24 cellular contexts compared by ENCODE assay signal in the genomic region with DNA sequence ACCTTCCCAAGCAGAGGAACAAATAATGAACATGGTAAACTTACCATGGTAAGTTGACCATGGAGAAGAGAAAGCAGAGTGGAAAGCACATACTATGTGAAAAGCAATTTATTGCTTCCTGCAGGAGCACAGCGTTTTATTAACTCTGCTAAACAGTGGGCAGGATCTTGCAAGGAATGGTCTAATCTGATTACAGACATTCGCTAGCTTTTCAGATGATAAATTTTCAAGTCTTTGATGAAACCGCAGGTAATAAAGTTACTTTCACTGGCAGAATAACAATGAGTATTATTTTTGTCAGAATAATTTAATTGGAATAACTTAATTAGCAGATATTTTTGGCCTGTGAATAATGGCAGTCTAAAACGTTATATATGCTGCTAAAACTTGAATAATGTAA.
"Had no signal": no experiment of that assay in that cellular context is flagged by ENCODE, and none has a peak within 500 bp of the region (broad histone marks: within the 10 kb centered on the region; RNA-seq: fewer than 3 reads in every experiment).

No MANE protein-coding gene starts in this region.

- H3K9me3 ChIP-seq: left ventricle myocardium inferior, ovary, right atrium auricular region, stomach, testis, thyroid gland, transverse colon, upper lobe of left lung, vagina had no signal

- H3K36me3 Mint-ChIP-seq: mesothelial cell of epicardium; naive B cell; natural killer cell; neural progenitor cell; stimulated activated naive B cell treated with anti-CD40 and anti-IgM and Interleukin-4, amounts not matched to agents 10 μg/mL and 1 μg/mL and 100 μg/mL, for 72 hours had no signal

- H2AFZ ChIP-seq: neural progenitor cell had no signal

- ATAC-seq: natural killer cell; sciatic nerve; stimulated activated naive B cell treated with anti-CD40 and anti-IgM and Interleukin-4, amounts not matched to agents 10 μg/mL and 1 μg/mL and 100 μg/mL, for 72 hours; stimulated activated naive CD8-positive, alpha-beta T cell treated with anti-CD3 and anti-CD28 coated beads, Interleukin-15, Interleukin-2, amounts not matched to agents 100 U/mL and 50 U/mL, for 24 hours had no signal

- H3K27me3 Mint-ChIP-seq: naive B cell; progenitor cell of endocrine pancreas; stimulated activated naive B cell treated with anti-CD40 and anti-IgM and Interleukin-4, amounts not matched to agents 10 μg/mL and 1 μg/mL and 100 μg/mL, for 72 hours had no signal

- H3K36me3 ChIP-seq: left ventricle myocardium inferior, neural progenitor cell, ovary, right atrium auricular region, stomach, thyroid gland, transverse colon, upper lobe of left lung, vagina had no signal

- H3K4me1 Mint-ChIP-seq: naive B cell; natural killer cell; neural progenitor cell; stimulated activated naive B cell treated with anti-CD40 and anti-IgM and Interleukin-4, amounts not matched to agents 10 μg/mL and 1 μg/mL and 100 μg/mL, for 72 hours had no signal

- H3K27me3 ChIP-seq: neural progenitor cell, ovary, right atrium auricular region, stomach, testis, thyroid gland, transverse colon, upper lobe of left lung, vagina had no signal

- H3K4me3 Mint-ChIP-seq: mesothelial cell of epicardium; naive B cell; natural killer cell; nephron progenitor cell; neural progenitor cell; stimulated activated naive B cell treated with anti-CD40 and anti-IgM and Interleukin-4, amounts not matched to agents 10 μg/mL and 1 μg/mL and 100 μg/mL, for 72 hours had no signal

- H3K27ac Mint-ChIP-seq: mesothelial cell of epicardium; naive B cell; natural killer cell; neural progenitor cell; progenitor cell of endocrine pancreas; stimulated activated naive B cell treated with anti-CD40 and anti-IgM and Interleukin-4, amounts not matched to agents 10 μg/mL and 1 μg/mL and 100 μg/mL, for 72 hours had no signal

- DNase-seq: left ventricle myocardium inferior; naive B cell; natural killer cell; nephron progenitor cell; ovary; stimulated activated CD4-positive, alpha-beta T cell treated with anti-CD3 and anti-CD28 coated beads, Interleukin-12 subunit alpha, Interleukin-12 subunit beta, amount 100 ng/mL, for 4 hours; stimulated activated CD4-positive, alpha-beta T cell treated with anti-CD3 and anti-CD28 coated beads, Interleukin-15, amount 100 ng/mL, for 24 hours; stimulated activated CD4-positive, alpha-beta T cell treated with anti-CD3 and anti-CD28 coated beads, Interleukin-2, amount 100 ng/mL, for 24 hours; stimulated activated CD4-positive, alpha-beta T cell treated with anti-CD3 and anti-CD28 coated beads, Interleukin-4, amount 100 ng/mL, for 1 hour; stimulated activated naive B cell treated with anti-CD40 and anti-IgM and Interleukin-4, amounts not matched to agents 10 μg/mL and 1 μg/mL and 100 μg/mL, for 72 hours; stimulated activated naive CD8-positive, alpha-beta T cell treated with anti-CD3 and anti-CD28 coated beads, Interleukin-15, Interleukin-2, amounts not matched to agents 100 U/mL and 50 U/mL, for 24 hours; stomach; testis; thyroid gland; transverse colon; upper lobe of left lung had no signal

- H3K4me2 ChIP-seq: neural progenitor cell had no signal

- H3K4me3 ChIP-seq: left ventricle myocardium inferior, lung, neural progenitor cell, ovary, right atrium auricular region, skin epidermis, stomach, testis, thyroid gland, transverse colon, upper lobe of left lung, vagina had no signal

- H3K9ac ChIP-seq: neural progenitor cell had no signal

- H3K27ac ChIP-seq: left ventricle myocardium inferior, neural progenitor cell, ovary, right atrium auricular region, skin epidermis, stomach, testis, thyroid gland, transverse colon, upper lobe of left lung, vagina had no signal

- H3K4me1 ChIP-seq: left ventricle myocardium inferior, neural progenitor cell, right atrium auricular region, stomach, testis, thyroid gland, transverse colon, upper lobe of left lung, vagina had no signal

- H3K9me3 Mint-ChIP-seq: neural progenitor cell; stimulated activated naive B cell treated with anti-CD40 and anti-IgM and Interleukin-4, amounts not matched to agents 10 μg/mL and 1 μg/mL and 100 μg/mL, for 72 hours had no signal
